In genomic region chr9:97696025-97696822, GRCh38 we compare ENCODE assay signal across 8 cellular contexts. TPM values are rescaled to one million over a fixed set of nuclear protein-coding genes. Genes with fewer than 3 reads are reported as not detected.
DNase-seq lines count a peak whose midpoint lies in the region; ATAC-seq and TF ChIP-seq lines count a peak whose summit lies in the region.

No MANE protein-coding gene starts in this region.

- H3K9me3 ChIP-seq in Loucy (ENCODE audit: insufficient read depth, low read depth, low read length) (no peaks in the 10 kb centered on the region), lung (ENCODE audit: control insufficient read depth in 2 of 2, insufficient read depth in 1 of 2, low read length in 1 of 2) (no peaks in the 10 kb centered on the region), transverse colon (no peaks in the 10 kb centered on the region)

- peak overlapping the region; percentile 77 for H3K4me2 ChIP-seq in Loucy (ENCODE audit: low read depth, low read length, poor library complexity, severe bottlenecking)

- intact Hi-C loops in activated CD4-positive, alpha-beta T cell treated with anti-CD3 and anti-CD28 coated beads for 36 hours (cut with DNase I, micrococcal nuclease) = loop anchor here (2.0 to 10.0 kb wide), 8 partner anchors 206 to 841 kb away; partner anchors contain the start of genes TBC1D2 (in 2 of the 2), ANP32B (in 1 of the 2), NANS (in 1 of the 2) and TDRD7 (in 1 of the 2)
- intact Hi-C loops in transverse colon (cut with DNase I; ENCODE audit: low total_unique reads) = no loop called here

- TF ChIP-seq POLR2A in transverse colon (IDR thresholded peaks at IDR 0.05) = no peak

- H3K36me3 ChIP-seq in Loucy (ENCODE audit: insufficient read depth, low read length) (no peaks in the 10 kb centered on the region), brain microvascular endothelial cell (replicated peaks) (peaks cover 2% of the 10 kb centered on the region), lung (ENCODE audit: control insufficient read depth in 2 of 2, insufficient read depth in 2 of 2, low read length in 2 of 2) (peaks cover 2 to 3% of the 10 kb centered on the region in 2 donors), transverse colon (peaks cover 0 to 8% (median 0%) of the 10 kb centered on the region in 4 donors)

- in situ Hi-C loops in brain microvascular endothelial cell (cut with HindIII; ENCODE audit: low pct_ligation_motif_present, low sequenced_read_pairs) (no loop called here), transverse colon (cut with MboI; ENCODE audit: low pct_ligation_motif_present in 1 of 4, low pct_unique_long_range_greater_than_20kb in 1 of 4, low sequenced_read_pairs in 3 of 4) (no loop called here)

- peaks cover 8% of the 10 kb centered on the region for H3K36me3 Mint-ChIP-seq in activated CD4-positive, alpha-beta T cell treated with anti-CD3 and anti-CD28 coated beads for 36 hours (ENCODE audit: low read depth)

- peak overlapping the region; percentile 81 for H3K4me3 Mint-ChIP-seq in activated CD4-positive, alpha-beta T cell treated with anti-CD3 and anti-CD28 coated beads for 36 hours

- POLR2A ChIA-PET in activated CD4-positive, alpha-beta T cell treated with anti-CD3 and anti-CD28 coated beads for 36 hours (lab: Charles Lee) = interaction anchor here (0.6 to 2.3 kb wide), 3 partner anchors 47 to 152 kb away, joined by 3 to 10 read pairs (median 7); partner anchors contain the start of genes NCBP1 and TSTD2

- no peak for DNase-seq in activated CD4-positive, alpha-beta T cell treated with anti-CD3 and anti-CD28 coated beads for 36 hours
- no peak for DNase-seq in activated CD4-positive, alpha-beta T cell treated with anti-CD3 and anti-CD28 coated beads for 4 hours
- no peak for DNase-seq in brain microvascular endothelial cell
- no peak for DNase-seq in lung (ENCODE audit: low spot score)
- no peak for DNase-seq in transverse colon
- no peak for DNase-seq in SHP77 (lab: John Stamatoyannopoulos, UW)
- DNase-seq in activated gamma-delta T cell treated with Interleukin-2 at 50 U/mL for 16 hours = no peak

- peaks cover 37% of the 10 kb centered on the region for H3K4me1 ChIP-seq in Loucy (ENCODE audit: insufficient read depth, low read length, poor library complexity, severe bottlenecking)
- peaks cover 0 to 15% of the 10 kb centered on the region in 2 donors for H3K4me1 ChIP-seq in lung (ENCODE audit: control insufficient read depth in 2 of 2, insufficient read depth in 2 of 2, low read length in 2 of 2)
- H3K4me1 ChIP-seq in transverse colon = peaks cover 0 to 33% (median 12%) of the 10 kb centered on the region in 4 donors

- no peaks in the 10 kb centered on the region for H3K27me3 Mint-ChIP-seq in activated CD4-positive, alpha-beta T cell treated with anti-CD3 and anti-CD28 coated beads for 36 hours

- H3K9me2 ChIP-seq in Loucy (replicated peaks; ENCODE audit: low read depth, low read length) = no peaks in the 10 kb centered on the region

- H3K27me3 ChIP-seq in Loucy (ENCODE audit: insufficient read depth, low read length, poor library complexity, severe bottlenecking) = peaks cover 24% of the 10 kb centered on the region
- no peaks in the 10 kb centered on the region for H3K27me3 ChIP-seq in brain microvascular endothelial cell (replicated peaks)
- H3K27me3 ChIP-seq in lung (ENCODE audit: control insufficient read depth, insufficient read depth) = no peaks in the 10 kb centered on the region
- no peaks in the 10 kb centered on the region for H3K27me3 ChIP-seq in transverse colon

- peak; percentile 38 for ATAC-seq in activated CD4-positive, alpha-beta T cell treated with anti-CD3 and anti-CD28 coated beads for 36 hours
- peak; percentile 9 for ATAC-seq in lung (ENCODE audit: insufficient read depth, low FRiP score)

- H3K79me2 ChIP-seq in Loucy (ENCODE audit: insufficient read depth, low read length) = peaks cover 19% of the 10 kb centered on the region; the same call in 1 of the 2 replicates

- H4K20me1 ChIP-seq in Loucy (ENCODE audit: insufficient read depth, low read length, poor library complexity, severe bottlenecking) = no peaks in the 10 kb centered on the region

- peaks cover 43% of the 10 kb centered on the region for H3K4me1 Mint-ChIP-seq in activated CD4-positive, alpha-beta T cell treated with anti-CD3 and anti-CD28 coated beads for 36 hours

- peak overlapping the region; percentile 96 for H2AFZ ChIP-seq in Loucy (ENCODE audit: low read length)

- H3K9me3 Mint-ChIP-seq in activated CD4-positive, alpha-beta T cell treated with anti-CD3 and anti-CD28 coated beads for 36 hours (ENCODE audit: low read depth) = no peaks in the 10 kb centered on the region

- TF ChIP-seq CTCF in Loucy (conservative IDR thresholded peaks at IDR 0.05; ENCODE audit: low read length) (no peak), brain microvascular endothelial cell (IDR thresholded peaks at IDR 0.05; ENCODE audit: low read depth, low read length, missing control alignments) (no peak), lung (IDR thresholded peaks at IDR 0.05; ENCODE audit: control extremely low read depth, extremely low read depth) (no peak), transverse colon (IDR thresholded peaks at IDR 0.05) (no peak)

- 17 to 20% methylated on average over 11 of the region's 11 CpGs for WGBS in lung, 2 donors
- 13 to 28% methylated on average over 5 to 11 of the region's 11 CpGs for WGBS in transverse colon (ENCODE audit: low coverage in 1 of 2), 2 donors

- peak overlapping the region; percentile 92 for H3K27ac Mint-ChIP-seq in activated CD4-positive, alpha-beta T cell treated with anti-CD3 and anti-CD28 coated beads for 36 hours

- CTCF ChIA-PET in activated CD4-positive, alpha-beta T cell treated with anti-CD3 and anti-CD28 coated beads for 36 hours (lab: Charles Lee) = interaction anchor here (0.8 to 2.0 kb wide), 8 partner anchors 10 to 299 kb away, joined by 3 to 10 read pairs (median 4); partner anchors contain the start of genes NCBP1 and TSTD2

- no peaks in the 10 kb centered on the region for H3F3A ChIP-seq in Loucy (ENCODE audit: low read depth)

- peak overlapping the region; percentile 68 for H3K9ac ChIP-seq in Loucy (ENCODE audit: low read depth, low read length, poor library complexity, severe bottlenecking)

- no peak for TF ChIP-seq EP300 in transverse colon (IDR thresholded peaks at IDR 0.05; ENCODE audit: low read depth)

- H3K27ac ChIP-seq in brain microvascular endothelial cell (peak overlapping the region; percentile 68), lung (ENCODE audit: low read depth in 1 of 2, low read length in 1 of 2) (peak overlapping the region; percentile 95 to 97), transverse colon (peak overlapping the region; percentile 91 to 97 (median 96))

- H3K4me3 ChIP-seq in Loucy (ENCODE audit: low read length, poor library complexity, severe bottlenecking) = peak overlapping the region; percentile 85
- peak overlapping the region; percentile 78 for H3K4me3 ChIP-seq in brain microvascular endothelial cell (ENCODE audit: low read depth, low read length)
- H3K4me3 ChIP-seq in lung = peak overlapping the region; percentile 85
- peak overlapping the region; percentile 64 to 90 (median 84) for H3K4me3 ChIP-seq in transverse colon

RNA-seq across cellular contexts. Expression of gene XPA, which starts 0.9 kb away (rescaled TPM):
- total RNA-seq in activated CD4-positive, alpha-beta T cell treated with anti-CD3 and anti-CD28 coated beads for 36 hours = 10 to 100 TPM in 1 of 2 experiments, 1 to 10 TPM in 1; 8.7 to 11.1 TPM
- total RNA-seq in lung (10 to 100 TPM; 10.2 to 23.0 TPM), transverse colon (10 to 100 TPM in 2 of 4 donors, 1 to 10 TPM in 2; 6.4 to 44.4 (median 12.5) TPM)
- polyA plus RNA-seq in lung = 10 to 100 TPM in 1 of 2 donors, 1 to 10 TPM in 1; 9.2 to 10.8 TPM
